8 cellular contexts compared by ENCODE assay signal in genomic region chr19:8390617-8390981, GRCh38. TPM values are rescaled to one million over a fixed set of nuclear protein-coding genes. Genes with fewer than 3 reads are reported as not detected.
DNase-seq lines count a peak whose midpoint lies in the region; ATAC-seq and TF ChIP-seq lines count a peak whose summit lies in the region.

No MANE protein-coding gene starts in this region.

- H3K4me1 Mint-ChIP-seq in activated naive CD8-positive, alpha-beta T cell (ENCODE audit: low read depth): peaks cover 25% of the 10 kb centered on the region

- no peaks in the 10 kb centered on the region for H3K27me3 Mint-ChIP-seq in activated naive CD8-positive, alpha-beta T cell

- ATAC-seq in omental fat pad (ENCODE audit: low FRiP score): peak; percentile 91

- H3K27ac ChIP-seq in temporal lobe (ENCODE audit: low read depth, low read length): peak overlapping the region; percentile 99

- peak overlapping the region; percentile 41 for H3K27ac Mint-ChIP-seq in activated naive CD8-positive, alpha-beta T cell

- peak; percentile 97 for DNase-seq in GM03348 (ENCODE audit: low spot score)
- DNase-seq in HFF-Myc (ENCODE audit: extremely low read depth, low read depth): peak; percentile 57
- DNase-seq in NAMALWA (ENCODE audit: low spot score): peak; percentile 92
- peak; percentile 69 for DNase-seq in SKM-1 (lab: John Stamatoyannopoulos, UW; ENCODE audit: unreplicated experiment)
- peak; percentile 95 for DNase-seq in glomerular visceral epithelial cell (ENCODE audit: extremely low spot score)
- peak; percentile 97 for DNase-seq in omental fat pad (ENCODE audit: low spot score)

- TF ChIP-seq CTCF in HFF-Myc (IDR thresholded peaks at IDR 0.05; ENCODE audit: low read depth, low read length, missing control alignments) (no peak), omental fat pad (IDR thresholded peaks at IDR 0.05) (no peak)

- peak overlapping the region; percentile 56 for H3K4me3 ChIP-seq in HFF-Myc (replicated peaks; ENCODE audit: low read depth, low read length)

- H3K36me3 Mint-ChIP-seq in activated naive CD8-positive, alpha-beta T cell: peaks cover 4% of the 10 kb centered on the region

- no peaks in the 10 kb centered on the region for H3K9me3 Mint-ChIP-seq in activated naive CD8-positive, alpha-beta T cell (ENCODE audit: low read depth)

- H3K4me3 Mint-ChIP-seq in activated naive CD8-positive, alpha-beta T cell: peak overlapping the region; percentile 79

RNA-seq across cellular contexts. Expression of gene RAB11B, which starts 0.4 kb away (rescaled TPM):
- total RNA-seq in omental fat pad (10 to 100 TPM; 31.6 to 55.6 (median 41.2) TPM), temporal lobe (163 TPM)

RNA-seq across cellular contexts. Expression of gene MARCHF2, which starts 22.5 kb away (rescaled TPM):
- total RNA-seq in omental fat pad (100 to 1,000 TPM; 167 to 296 (median 203) TPM), temporal lobe (22.4 TPM)

RNA-seq across cellular contexts. Expression of gene ANGPTL4, which starts 26.6 kb away (rescaled TPM):
- total RNA-seq in omental fat pad (100 to 1,000 TPM in 3 of 4 donors, 10 to 100 TPM in 1; 62.6 to 405 (median 250) TPM), temporal lobe (1.5 TPM)

RNA-seq across cellular contexts. Expression of gene KANK3, which starts 47.5 kb away (rescaled TPM):
- total RNA-seq in omental fat pad (10 to 100 TPM in 3 of 4 donors, 1 to 10 TPM in 1; 7.1 to 48.7 (median 18.9) TPM), temporal lobe (2.2 TPM)

RNA-seq across cellular contexts. Expression of gene HNRNPM, which starts 54.2 kb away (rescaled TPM):
- total RNA-seq in omental fat pad: 100 to 1,000 TPM in 3 of 4 donors, 10 to 100 TPM in 1; 80.4 to 158 (median 111) TPM
- total RNA-seq in temporal lobe: 84.3 TPM

Comparison
In these comparisons a context has a peak if more than half of its experiments do, and no peak if none do; other contexts are left out.
1. Peak in every context shown above with its lines: DNase-seq, ATAC-seq, H3K4me3 ChIP-seq and H3K27ac ChIP-seq.
2. RNA of gene ANGPTL4, which starts 26.6 kb away (total RNA-seq): 62.6 to 405 TPM in omental fat pad; 1.5 TPM in temporal lobe (single experiment); every median in the first group is over 10 times any median in the second.